ENCODE assay signal across 1 cellular context in genomic region chr14:23817164-23817767, GRCh38.
TF ChIP-seq lines count a peak whose summit lies in the region.

No MANE protein-coding gene starts in this region.

TF ChIP-seq in HepG2, 621 proteins besides CTCF, POLR2A, EP300 and RAD21:
- TF ChIP-seq SMAD3 (CRISPR knock-in tag; IDR thresholded peaks at IDR 0.05) (no peak), CREM (IDR thresholded peaks at IDR 0.05) (no peak), CREM (CRISPR knock-in tag; IDR thresholded peaks at IDR 0.05) (no peak), ZNF329 (CRISPR knock-in tag; IDR thresholded peaks at IDR 0.05; ENCODE audit: low read depth) (no peak), ZBTB49 (CRISPR knock-in tag; IDR thresholded peaks at IDR 0.05; ENCODE audit: borderline replicate concordance) (no peak), KLF9 (CRISPR knock-in tag; IDR thresholded peaks at IDR 0.05; ENCODE audit: low read depth) (no peak)
